In the genomic region with DNA sequence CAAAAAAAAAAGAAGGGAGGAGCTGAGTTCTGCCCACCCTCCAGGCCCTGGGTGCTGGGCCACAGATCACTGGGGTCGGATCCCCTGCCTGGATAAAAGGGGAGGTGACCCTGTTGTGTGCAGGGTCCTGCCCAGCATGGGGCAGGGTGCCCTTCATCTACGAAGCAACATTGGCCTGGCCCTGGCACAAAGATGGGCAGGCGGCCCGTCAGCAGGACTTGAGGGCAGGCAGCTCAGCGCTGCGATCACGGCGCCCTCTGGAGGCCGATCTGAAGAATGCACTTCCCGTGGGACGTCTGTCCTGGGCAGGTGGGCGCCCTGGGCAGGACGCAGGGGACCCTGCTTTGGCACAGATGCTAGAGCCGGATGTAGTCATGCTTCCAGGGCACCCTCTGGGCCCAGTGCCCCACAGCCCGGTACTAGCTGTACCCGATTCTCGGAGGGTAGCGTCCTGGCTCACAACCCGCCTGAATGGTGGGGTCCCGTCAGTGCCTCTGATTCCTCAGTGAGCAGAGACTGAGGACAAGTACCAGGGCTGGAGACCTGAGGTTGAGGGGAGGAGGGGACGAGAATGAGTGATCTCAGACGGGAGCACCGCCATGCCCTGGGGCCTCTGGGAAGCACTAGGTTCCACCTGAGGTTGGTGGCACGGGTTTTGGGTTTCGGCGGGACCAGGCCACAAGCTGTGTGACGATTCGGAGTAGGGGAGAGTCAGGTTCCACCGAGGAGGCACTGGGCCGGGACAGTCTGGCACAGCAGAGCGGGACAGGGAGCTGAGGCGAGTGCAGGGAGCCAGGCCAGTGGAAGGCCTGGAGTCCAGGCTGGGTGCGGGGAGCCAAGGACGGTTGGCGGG, we compare ENCODE assay signal across 7 cellular contexts. TPM values are rescaled to one million over a fixed set of nuclear protein-coding genes. Genes with fewer than 3 reads are reported as not detected.
DNase-seq lines count a peak whose midpoint lies in the region; ATAC-seq, FAIRE-seq and TF ChIP-seq lines count a peak whose summit lies in the region.

No MANE protein-coding gene starts in this region.

- 36 to 41% methylated on average over 35 of the region's 35 CpGs for WGBS in pancreas, 2 donors

- H3K27me3 ChIP-seq in RWPE2 (ENCODE audit: insufficient read depth, poor library complexity, severe bottlenecking) (no peaks in the 10 kb centered on the region), pancreas (no peaks in the 10 kb centered on the region)

- TF ChIP-seq CTCF in GM12864 (IDR thresholded peaks at IDR 0.05; ENCODE audit: low read depth, low read length, missing control alignments) (peak; percentile 96), RWPE2 (IDR thresholded peaks at IDR 0.05; ENCODE audit: poor library complexity, severe bottlenecking) (peak; percentile 89), pancreas (IDR thresholded peaks at IDR 0.05) (peak; percentile 87 to 97 (median 92))

- no peaks in the 10 kb centered on the region for H3K9me3 ChIP-seq in RWPE2 (ENCODE audit: severe bottlenecking)
- H3K9me3 ChIP-seq in pancreas, result no peaks in the 10 kb centered on the region

- no peaks in the 10 kb centered on the region for H3K36me3 ChIP-seq in RWPE2 (ENCODE audit: low read depth)
- H3K36me3 ChIP-seq in pancreas, result no peaks in the 10 kb centered on the region

- peaks cover 5% of the 10 kb centered on the region for H3K4me1 ChIP-seq in RWPE2 (ENCODE audit: insufficient read depth, poor library complexity, severe bottlenecking)
- no peaks in the 10 kb centered on the region for H3K4me1 ChIP-seq in pancreas

- H3K27ac ChIP-seq in RWPE2 (ENCODE audit: poor library complexity, severe bottlenecking), result no peak overlapping the region
- no peak overlapping the region for H3K27ac ChIP-seq in pancreas

- H3K4me3 ChIP-seq in GM12864 (ENCODE audit: low read depth, low read length) (no peak overlapping the region), RWPE2 (ENCODE audit: severe bottlenecking) (no peak overlapping the region), pancreas (no peak overlapping the region)

- intact Hi-C loops in pancreas (cut with DNase I), result loop anchor here in 1 of 3 donors (5.0 kb wide), 1 partner anchor 243 kb away; no protein-coding TSS in a partner anchor

- DNase-seq in GM12864 (ENCODE audit: low read depth) (no peak), RWPE2 (ENCODE audit: low spot score) (no peak), activated gamma-delta T cell treated with Interleukin-2 at 50 U/mL for 16 hours (peak; percentile 68), germinal center (ENCODE audit: low spot score) (peak; percentile 79), pancreas (peak in 5 of 6 donors; percentile 48 to 89 (median 74)), COR-L47 (lab: John Stamatoyannopoulos, UW) (no peak)

- ATAC-seq in HG03571 (IDR thresholded peaks at IDR 0.05; ENCODE audit: unreplicated experiment) (peak; percentile 49), RWPE2 (ENCODE audit: low read depth) (peak; percentile 10; the same call in 1 of the 3 replicates), pancreas (peak; percentile 32 to 73 (median 66))

- FAIRE-seq in pancreas (lab: Jason Lieb, UNC), result no peak

RNA-seq across cellular contexts. Expression of a gene that starts 18.0 kb away (rescaled TPM):
- 10 to 100 TPM in 1 of 6 donors, 1 to 10 TPM in 5; 3.3 to 12.0 (median 4.2) TPM for total RNA-seq in pancreas
- polyA plus RNA-seq in pancreas, result 10 to 100 TPM; 13.7 to 20.7 TPM

RNA-seq across cellular contexts. Expression of a gene that starts 49.4 kb away (rescaled TPM):
- total RNA-seq in pancreas, result 10 to 100 TPM in 5 of 6 donors, 1 to 10 TPM in 1; 8.6 to 30.4 (median 13.5) TPM
- polyA plus RNA-seq in pancreas, result 10 to 100 TPM; 32.4 to 73.5 TPM

Comparison
In these comparisons a context has a peak if more than half of its experiments do, and no peak if none do; other contexts are left out.
1. DNase-seq: peak in activated gamma-delta T cell treated with Interleukin-2 at 50 U/mL for 16 hours (single experiment), germinal center (single experiment) and pancreas (5 of 6); none in GM12864 (single experiment), RWPE2 (single experiment) and COR-L47 (single experiment).
2. ATAC-seq: peak in every context shown above with its lines; median percentile 66 in pancreas; 49 in HG03571; 10 in RWPE2.
3. Peak in every context shown above with its lines, with median percentiles within 50 percentile points of each other: CTCF ChIP-seq.